Comparison of ENCODE assay signal across 18 cellular contexts in the genomic region with DNA sequence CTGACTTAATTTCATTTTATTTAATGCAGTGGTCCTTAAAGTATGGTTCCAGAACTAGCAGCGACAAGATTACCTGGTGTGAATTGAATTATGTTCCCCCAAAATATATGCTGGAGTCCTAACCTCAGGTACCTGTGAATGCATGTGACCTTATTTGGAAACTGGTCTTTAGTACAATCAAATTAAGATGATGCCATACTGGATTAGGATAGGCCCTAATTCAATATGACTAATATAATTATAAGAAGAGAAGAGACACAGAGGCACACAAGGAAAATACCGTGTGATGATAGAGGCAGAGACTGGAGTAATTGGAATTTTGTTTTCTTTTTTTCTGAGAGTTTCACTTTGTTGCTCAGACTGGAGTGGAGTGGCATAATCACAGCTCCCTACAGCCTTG. TPM values are rescaled to one million over a fixed set of nuclear protein-coding genes. Genes with fewer than 3 reads are reported as not detected.
DNase-seq lines count a peak whose midpoint lies in the region; ATAC-seq and TF ChIP-seq lines count a peak whose summit lies in the region.
"Had no signal": no experiment of that assay in that cellular context is flagged by ENCODE, and none has a peak within 500 bp of the region (broad histone marks: within the 10 kb centered on the region; RNA-seq: fewer than 3 reads in every experiment).

No MANE protein-coding gene starts in this region.

- H3K36me3 ChIP-seq in gastroesophageal sphincter: no peaks in the 10 kb centered on the region
- H3K36me3 ChIP-seq: BLaER1 treated with 17β-estradiol and CSF1 and Interleukin-3, amounts not matched to agents 10 nM and 100 nM had no signal

- H3K4me3 Mint-ChIP-seq in WTC11: no peak overlapping the region
- H3K4me3 Mint-ChIP-seq: B cell; CD4-positive, alpha-beta T cell; CD8-positive, alpha-beta T cell had no signal

- H3K4me1 Mint-ChIP-seq in WTC11: peaks cover 3% of the 10 kb centered on the region; the same call in 1 of the 2 replicates
- H3K4me1 Mint-ChIP-seq: B cell had no signal

- no peaks in the 10 kb centered on the region for H3K27me3 Mint-ChIP-seq in WTC11 (ENCODE audit: low read depth)
- H3K27me3 Mint-ChIP-seq: B cell; CD4-positive, alpha-beta T cell had no signal

- no peak for ATAC-seq in WTC11
- no peak for ATAC-seq in gastroesophageal sphincter
- no peak for ATAC-seq in HG03280 (IDR thresholded peaks at IDR 0.05; ENCODE audit: unreplicated experiment)
- ATAC-seq: A549; CD8-positive, alpha-beta T cell had no signal

- H3K4me1 ChIP-seq in gastroesophageal sphincter: no peaks in the 10 kb centered on the region
- H3K4me1 ChIP-seq: A549; BLaER1 treated with 17β-estradiol and CSF1 and Interleukin-3, amounts not matched to agents 10 nM and 100 nM; Caco-2 had no signal

- DNase-seq in NCI-H82 (lab: John Stamatoyannopoulos, UW): peak; percentile 62
- no peak for DNase-seq in NCI-H82 treated with DMSO at 0.1 percent for 48 hours (lab: John Stamatoyannopoulos, UW; ENCODE audit: unreplicated experiment)
- DNase-seq in WTC11 (ENCODE audit: low spot score): no peak
- DNase-seq: AML-193; Caco-2; Calu3; CD4-positive, alpha-beta T cell; CD8-positive, alpha-beta T cell; DMS79 treated with DMSO at 0.1 percent for 48 hours; GF-D8 had no signal

- peaks cover 26% of the 10 kb centered on the region for H3K9me3 Mint-ChIP-seq in WTC11
- H3K9me3 Mint-ChIP-seq: CD4-positive, alpha-beta T cell had no signal

- TF ChIP-seq EP300 in gastroesophageal sphincter (IDR thresholded peaks at IDR 0.05): no peak

- no peaks in the 10 kb centered on the region for H3K9me3 ChIP-seq in gastroesophageal sphincter
- H3K9me3 ChIP-seq: A549; BLaER1 treated with 17β-estradiol and CSF1 and Interleukin-3, amounts not matched to agents 10 nM and 100 nM; Caco-2 had no signal

- no peaks in the 10 kb centered on the region for H3K27me3 ChIP-seq in gastroesophageal sphincter
- H3K27me3 ChIP-seq: BLaER1 treated with 17β-estradiol and CSF1 and Interleukin-3, amounts not matched to agents 10 nM and 100 nM had no signal

- TF ChIP-seq POLR2A in gastroesophageal sphincter (IDR thresholded peaks at IDR 0.05): no peak

- no peak overlapping the region for H3K27ac ChIP-seq in gastroesophageal sphincter
- H3K27ac ChIP-seq: 22Rv1; A549; BLaER1 treated with 17β-estradiol and CSF1 and Interleukin-3, amounts not matched to agents 10 nM and 100 nM; C4-2B had no signal

- no peak overlapping the region for H3K4me3 ChIP-seq in gastroesophageal sphincter
- H3K4me3 ChIP-seq: A549; BLaER1 treated with 17β-estradiol and CSF1 and Interleukin-3, amounts not matched to agents 10 nM and 100 nM had no signal

- TF ChIP-seq CTCF in WTC11 (IDR thresholded peaks at IDR 0.05) (no peak), gastroesophageal sphincter (IDR thresholded peaks at IDR 0.05) (no peak)

- 0 out of 2 replicates have a peak overlapping the region, but pooled peaks have one; percentile 39 for H3K27ac Mint-ChIP-seq in WTC11
- H3K27ac Mint-ChIP-seq: B cell; CD4-positive, alpha-beta T cell; CD8-positive, alpha-beta T cell had no signal

- WGBS in gastroesophageal sphincter (ENCODE audit: low coverage in 1 of 2), 2 donors: 83 to 100% methylated on average over 1 to 2 of the region's 2 CpGs

- POLR2A ChIA-PET in WTC11 (lab: Charles Lee): no interaction called here

- CTCF ChIA-PET in WTC11 (lab: Charles Lee): no interaction called here

- H3K36me3 Mint-ChIP-seq in WTC11: peaks cover 15% of the 10 kb centered on the region
- H3K36me3 Mint-ChIP-seq: CD8-positive, alpha-beta T cell had no signal

TF ChIP-seq in WTC11, 78 proteins besides CTCF, POLR2A, EP300 and RAD21:
- TF ChIP-seq SMAD3 (CRISPR knock-in tag; IDR thresholded peaks at IDR 0.05; ENCODE audit: borderline replicate concordance): no peak
- TF ChIP-seq, protein P1, sequence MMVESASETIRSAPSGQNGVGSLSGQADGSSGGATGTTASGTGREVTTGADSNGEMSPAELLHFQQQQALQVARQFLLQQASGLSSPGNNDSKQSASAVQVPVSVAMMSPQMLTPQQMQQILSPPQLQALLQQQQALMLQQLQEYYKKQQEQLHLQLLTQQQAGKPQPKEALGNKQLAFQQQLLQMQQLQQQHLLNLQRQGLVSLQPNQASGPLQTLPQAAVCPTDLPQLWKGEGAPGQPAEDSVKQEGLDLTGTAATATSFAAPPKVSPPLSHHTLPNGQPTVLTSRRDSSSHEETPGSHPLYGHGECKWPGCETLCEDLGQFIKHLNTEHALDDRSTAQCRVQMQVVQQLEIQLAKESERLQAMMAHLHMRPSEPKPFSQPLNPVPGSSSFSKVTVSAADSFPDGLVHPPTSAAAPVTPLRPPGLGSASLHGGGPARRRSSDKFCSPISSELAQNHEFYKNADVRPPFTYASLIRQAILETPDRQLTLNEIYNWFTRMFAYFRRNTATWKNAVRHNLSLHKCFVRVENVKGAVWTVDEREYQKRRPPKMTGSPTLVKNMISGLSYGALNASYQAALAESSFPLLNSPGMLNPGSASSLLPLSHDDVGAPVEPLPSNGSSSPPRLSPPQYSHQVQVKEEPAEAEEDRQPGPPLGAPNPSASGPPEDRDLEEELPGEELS (CRISPR knock-in tag; IDR thresholded peaks at IDR 0.05): no peak
- no peak for TF ChIP-seq FOXP1 (CRISPR knock-in tag; IDR thresholded peaks at IDR 0.05; ENCODE audit: borderline replicate concordance)

RNA-seq across cellular contexts. Expression of a gene that starts 12.6 kb away (rescaled TPM):
- 0.41 to 0.57 TPM (median 0.44 TPM) in 3 replicates for total RNA-seq in WTC11 (2021)
- total RNA-seq in gastroesophageal sphincter: not detected
- total RNA-seq: A172; B cell; Caco-2; Calu3; CD4-positive, alpha-beta T cell; CD8-positive, alpha-beta T cell had no signal
